Comparison of ENCODE assay signal across 8 cellular contexts in the genomic region with DNA sequence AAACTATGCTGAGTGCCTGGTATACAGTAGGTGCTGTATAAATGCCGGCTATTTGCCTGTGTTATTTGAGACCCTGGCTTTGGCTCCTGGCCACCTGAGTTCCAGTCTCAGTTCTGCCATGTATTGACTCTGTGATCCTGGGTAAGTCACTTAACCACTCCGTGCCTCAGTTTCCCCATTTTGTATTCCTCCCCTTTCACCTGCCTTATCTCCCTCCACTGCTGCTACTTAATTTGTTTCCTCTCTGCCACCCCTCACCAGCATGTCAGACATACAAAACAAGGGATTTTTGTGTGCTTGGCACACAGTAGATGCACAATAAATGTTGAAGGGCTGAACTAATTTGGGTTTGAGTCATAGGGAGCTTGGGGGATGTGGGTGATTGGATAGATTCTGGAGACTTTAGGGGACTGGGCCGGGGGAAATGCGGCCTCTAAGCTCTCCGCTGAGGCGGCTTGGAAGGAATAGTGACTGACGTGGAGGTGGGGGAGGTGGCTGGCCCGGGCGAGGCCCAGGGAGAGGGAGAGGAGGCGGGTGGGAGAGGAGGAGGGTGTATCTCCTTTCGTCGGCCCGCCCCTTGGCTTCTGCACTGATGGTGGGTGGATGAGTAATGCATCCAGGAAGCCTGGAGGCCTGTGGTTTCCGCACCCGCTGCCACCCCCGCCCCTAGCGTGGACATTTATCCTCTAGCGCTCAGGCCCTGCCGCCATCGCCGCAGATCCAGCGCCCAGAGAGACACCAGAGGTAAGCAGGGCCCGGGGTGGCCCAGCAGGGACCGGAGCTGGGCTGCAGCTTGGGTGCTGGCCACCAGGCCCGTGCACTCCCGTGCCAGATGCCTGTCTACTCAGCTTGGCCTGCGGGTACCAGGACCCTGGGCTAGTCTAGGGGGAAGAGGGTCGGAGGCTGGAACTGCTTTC. TPM values are rescaled to one million over a fixed set of nuclear protein-coding genes. Genes with fewer than 3 reads are reported as not detected.
DNase-seq lines count a peak whose midpoint lies in the region; ATAC-seq and TF ChIP-seq lines count a peak whose summit lies in the region.

Gene TIMP1 (plus strand): TSS at position 706 of the 917 bp plus-strand sequence. CDS start 980 bp downstream, outside the sequence.

- H3K4me1 Mint-ChIP-seq in activated CD8-positive, alpha-beta T cell treated with anti-CD3 and anti-CD28 coated beads for 36 hours (ENCODE audit: low read depth) = peaks cover 39% of the 10 kb centered on the region

- DNase-seq in NCI-H69 (lab: John Stamatoyannopoulos, UW) (peak; percentile 92), ecto neural progenitor cell (ENCODE audit: low spot score) (peak; percentile 85), lower lobe of right lung (peak; percentile 90), putamen (ENCODE audit: low spot score) (no peak)
- DNase-seq in activated CD8-positive, alpha-beta T cell treated with anti-CD3 and anti-CD28 coated beads for 36 hours = peak; percentile 93
- peak; percentile 43 to 82 (median 58) for DNase-seq in stimulated activated CD4-positive, alpha-beta T cell treated with anti-CD3 and anti-CD28 coated beads, TNF-alpha, amount 100 ng/mL, for 24 hours (ENCODE audit: low read depth in 3 of 3)

- CTCF ChIA-PET in activated CD8-positive, alpha-beta T cell treated with anti-CD3 and anti-CD28 coated beads for 36 hours (lab: Charles Lee) = interaction anchor here (1.4 kb wide), 1 partner anchor 47 kb away, joined by 3 read pairs; no protein-coding TSS in a partner anchor

- H3K27me3 Mint-ChIP-seq in activated CD8-positive, alpha-beta T cell treated with anti-CD3 and anti-CD28 coated beads for 36 hours = peaks cover under 1% of the 10 kb centered on the region

- intact Hi-C loops in activated CD8-positive, alpha-beta T cell treated with anti-CD3 and anti-CD28 coated beads for 36 hours (cut with micrococcal nuclease) = no loop called here
- intact Hi-C loops in lower lobe of right lung (cut with DNase I) = no loop called here

- no peaks in the 10 kb centered on the region for H3K9me3 Mint-ChIP-seq in activated CD8-positive, alpha-beta T cell treated with anti-CD3 and anti-CD28 coated beads for 36 hours

- H3K36me3 ChIP-seq in lower lobe of right lung = no peaks in the 10 kb centered on the region

- peak within 1 kb of the TSS; percentile 54 for H3K4me3 ChIP-seq in lower lobe of right lung

- no peaks in the 10 kb centered on the region for H3K36me3 Mint-ChIP-seq in activated CD8-positive, alpha-beta T cell treated with anti-CD3 and anti-CD28 coated beads for 36 hours (ENCODE audit: low read depth)

- peak within 1 kb of the TSS; percentile 47 for H3K4me3 Mint-ChIP-seq in activated CD8-positive, alpha-beta T cell treated with anti-CD3 and anti-CD28 coated beads for 36 hours

- H3K27me3 ChIP-seq in lower lobe of right lung (ENCODE audit: low read depth) = no peaks in the 10 kb centered on the region

- ATAC-seq in GM18498 (IDR thresholded peaks at IDR 0.05; ENCODE audit: unreplicated experiment) = peak; percentile 89
- ATAC-seq in HG02870 (IDR thresholded peaks at IDR 0.05; ENCODE audit: unreplicated experiment) = peak; percentile 73
- ATAC-seq in activated CD8-positive, alpha-beta T cell treated with anti-CD3 and anti-CD28 coated beads for 36 hours = peak; percentile 91
- peak; percentile 86 to 95 for ATAC-seq in lower lobe of right lung

- H3K27ac ChIP-seq in lower lobe of right lung = peak within 1 kb of the TSS; percentile 78

- H3K4me1 ChIP-seq in lower lobe of right lung = peaks cover 21% of the 10 kb centered on the region

- peak within 1 kb of the TSS; percentile 35 for H3K27ac Mint-ChIP-seq in activated CD8-positive, alpha-beta T cell treated with anti-CD3 and anti-CD28 coated beads for 36 hours

- POLR2A ChIA-PET in activated CD8-positive, alpha-beta T cell treated with anti-CD3 and anti-CD28 coated beads for 36 hours (lab: Charles Lee) = interaction anchor here (0.6 to 1.4 kb wide), 3 partner anchors 11 to 42 kb away, joined by 3 to 6 read pairs (median 3); no protein-coding TSS in a partner anchor

- TF ChIP-seq CTCF in activated CD8-positive, alpha-beta T cell treated with anti-CD3 and anti-CD28 coated beads for 36 hours (IDR thresholded peaks at IDR 0.05) = no peak
- TF ChIP-seq CTCF in lower lobe of right lung (IDR thresholded peaks at IDR 0.05) = no peak

- no peaks in the 10 kb centered on the region for H3K9me3 ChIP-seq in lower lobe of right lung

RNA-seq across cellular contexts. Expression of gene TIMP1, which starts in this region (rescaled TPM):
- 1 to 10 TPM; 3.0 to 4.3 TPM for total RNA-seq in activated CD8-positive, alpha-beta T cell treated with anti-CD3 and anti-CD28 coated beads for 36 hours
- total RNA-seq in lower lobe of right lung = 189 TPM

Comparison
In these comparisons a context has a peak if more than half of its experiments do, and no peak if none do; other contexts are left out.
1. RNA of gene TIMP1 (total RNA-seq): 189 TPM in lower lobe of right lung (single experiment); 3.0 to 4.3 TPM in activated CD8-positive, alpha-beta T cell treated with anti-CD3 and anti-CD28 coated beads for 36 hours; every median in the first group is over 10 times any median in the second.
2. Peak in every context shown above with its lines, with median percentiles within 50 percentile points of each other: ATAC-seq.